Comparison of ENCODE assay signal across 20 cellular contexts in the genomic region with DNA sequence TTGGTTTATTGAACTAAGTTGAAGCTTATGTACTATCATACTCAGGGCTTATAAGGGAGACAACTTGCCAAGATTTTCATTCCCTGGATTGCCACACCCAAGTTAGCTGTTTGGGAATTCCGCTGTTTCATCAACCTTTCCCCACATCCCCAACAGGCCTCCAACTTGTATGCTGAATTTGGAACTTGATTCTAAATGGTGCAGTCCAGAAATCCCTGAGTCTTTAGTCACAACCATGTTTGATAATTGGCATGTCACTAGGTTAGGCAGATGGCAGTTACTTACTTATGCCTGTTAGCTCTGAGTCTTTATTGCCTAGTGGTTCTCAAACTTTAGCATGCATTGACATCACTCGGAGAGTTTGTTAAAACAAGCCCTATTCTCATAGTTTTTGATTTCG.
"Had no signal": no experiment of that assay in that cellular context is flagged by ENCODE, and none has a peak within 500 bp of the region (broad histone marks: within the 10 kb centered on the region; RNA-seq: fewer than 3 reads in every experiment).

No MANE protein-coding gene starts in this region.

- H3K27me3 ChIP-seq: hepatocyte, testis, vagina had no signal

- H3K36me3 ChIP-seq: vagina had no signal

- ATAC-seq: activated T-cell treated with anti-CD3 and anti-CD28 coated beads, Interleukin-2, amount 50 U/mL, for 4 hours; left lobe of liver; natural killer cell; sciatic nerve; WTC11 had no signal

- H3K4me3 ChIP-seq: coronary artery, hepatocyte, lung, testis, vagina had no signal

- DNase-seq: activated CD8-positive, alpha-beta memory T cell treated with anti-CD3 and anti-CD28 coated beads for 24 hours; activated CD8-positive, alpha-beta memory T cell treated with anti-CD3 and anti-CD28 coated beads, Interleukin-2, amount 50 U/mL, for 4 hours; activated naive CD4-positive, alpha-beta T cell; activated T-cell treated with anti-CD3 and anti-CD28 coated beads, Interleukin-2, amount 50 U/mL, for 4 hours; cerebellar nuclear complex; glutamatergic neuron; immature natural killer cell; natural killer cell; stimulated activated CD4-positive, alpha-beta T cell treated with anti-CD3 and anti-CD28 coated beads, Interleukin-2, amount 100 ng/mL, for 48 hours; stimulated activated naive CD4-positive, alpha-beta T cell; testis had no signal

- FAIRE-seq: astrocyte, frontal cortex had no signal
